In genomic region chr5:59767753-59768159, GRCh38 we compare ENCODE assay signal across 8 cellular contexts.
DNase-seq lines count a peak whose midpoint lies in the region; ATAC-seq, FAIRE-seq and TF ChIP-seq lines count a peak whose summit lies in the region.

No MANE protein-coding gene starts in this region.

- no peak overlapping the region for H2BK12ac ChIP-seq in neuronal stem cell (ENCODE audit: low read length)

- no peak for TF ChIP-seq CTCF in PC-3 (conservative IDR thresholded peaks at IDR 0.05; ENCODE audit: low read depth, low read length)
- no peak for TF ChIP-seq CTCF in esophagus squamous epithelium (IDR thresholded peaks at IDR 0.05)

- no peak for DNase-seq in CD4-positive, CD25-positive, alpha-beta regulatory T cell
- DNase-seq in PC-3 (no peak), esophagus squamous epithelium (lab: John Stamatoyannopoulos, UW) (no peak), neuronal stem cell (ENCODE audit: low spot score) (no peak), DMS153 (lab: John Stamatoyannopoulos, UW) (no peak), RCC 7860 (ENCODE audit: low spot score) (no peak), 8988T (no peak), CD1c-positive myeloid dendritic cell (ENCODE audit: extremely low spot score) (no peak)

- H2AK5ac ChIP-seq in neuronal stem cell (ENCODE audit: low read depth, low read length) = no peak overlapping the region

- 18 to 20% methylated on average over 3 to 4 of the region's 4 CpGs for WGBS in esophagus squamous epithelium, 2 donors
- WGBS in neuronal stem cell (ENCODE audit: extremely low coverage in 2 of 2, insufficient read length in 2 of 2, insufficient replicate concordance in 1 of 2), 2 donors = no CpG with 5 or more reads among the region's 4 CpGs

- H4K20me1 ChIP-seq in PC-3 (ENCODE audit: low read length) = 0 out of 2 replicates have a peak, but pooled peaks cover 3% of the 10 kb centered on the region

- no peak overlapping the region for H2BK5ac ChIP-seq in neuronal stem cell (ENCODE audit: low read length)

- H3K79me2 ChIP-seq in PC-3 (ENCODE audit: low read length) = peaks cover 16% of the 10 kb centered on the region; the same call in 1 of the 2 replicates

- H2BK120ac ChIP-seq in neuronal stem cell (ENCODE audit: low read depth, low read length) = no peak overlapping the region

- H3K4me1 ChIP-seq in CD4-positive, CD25-positive, alpha-beta regulatory T cell (ENCODE audit: control insufficient read depth, insufficient read depth, low read length, poor library complexity, severe bottlenecking) = no peaks in the 10 kb centered on the region
- H3K4me1 ChIP-seq in PC-3 (ENCODE audit: insufficient read depth, low read length) (peaks cover 27% of the 10 kb centered on the region), esophagus squamous epithelium (peaks cover 4 to 78% (median 15%) of the 10 kb centered on the region in 3 donors), neuronal stem cell (ENCODE audit: control insufficient read depth in 2 of 2, insufficient read depth in 1 of 2, low read depth in 1 of 2, low read length in 2 of 2) (peaks cover 4% of the 10 kb centered on the region in 2 donors)

- H3K27me3 Mint-ChIP-seq in CD4-positive, CD25-positive, alpha-beta regulatory T cell = peaks cover 13% of the 10 kb centered on the region

- BruUV-seq in PC-3 (replicated peaks; lab: Mats Ljungman, UMichigan) = no TSS peak

- H3K27me3 ChIP-seq in CD4-positive, CD25-positive, alpha-beta regulatory T cell (ENCODE audit: control insufficient read depth, insufficient read depth, low read length) = peaks cover 7% of the 10 kb centered on the region
- H3K27me3 ChIP-seq in PC-3 (ENCODE audit: low read length) = no peaks in the 10 kb centered on the region
- H3K27me3 ChIP-seq in esophagus squamous epithelium = no peaks in the 10 kb centered on the region
- peaks cover 0 to 64% (median 16%) of the 10 kb centered on the region in 3 experiments for H3K27me3 ChIP-seq in neuronal stem cell (ENCODE audit: control insufficient read depth in 3 of 3, insufficient read depth in 3 of 3, low read depth in 1 of 3, low read length in 3 of 3)

- ATAC-seq in CD4-positive, CD25-positive, alpha-beta regulatory T cell (ENCODE audit: low read depth in 2 of 2) = no peak
- peak; percentile 8 for ATAC-seq in PC-3

- no peak overlapping the region for H4K8ac ChIP-seq in neuronal stem cell (ENCODE audit: low read depth, low read length)

- FAIRE-seq in RCC 7860 (lab: Jason Lieb, UNC) = no peak

- no peak overlapping the region for H3K14ac ChIP-seq in neuronal stem cell (ENCODE audit: low read length)

- no peaks in the 10 kb centered on the region for H3K9me2 ChIP-seq in PC-3 (replicated peaks; ENCODE audit: low read length)

- H3K79me1 ChIP-seq in neuronal stem cell (ENCODE audit: low read depth, low read length) = no peaks in the 10 kb centered on the region

- no peak overlapping the region for H3K18ac ChIP-seq in neuronal stem cell (ENCODE audit: low read length)

- H3K4me2 ChIP-seq in PC-3 (ENCODE audit: low read length) = peak overlapping the region; percentile 83
- peak overlapping the region; percentile 95 for H3K4me2 ChIP-seq in neuronal stem cell (ENCODE audit: insufficient read depth, low read length, poor library complexity, severe bottlenecking)

- H4K91ac ChIP-seq in neuronal stem cell (ENCODE audit: low read depth, low read length, poor library complexity) = no peak overlapping the region

- peak overlapping the region; percentile 80 to 93 (median 88) for H3K4me3 Mint-ChIP-seq in CD4-positive, CD25-positive, alpha-beta regulatory T cell

- H3K4me1 Mint-ChIP-seq in CD4-positive, CD25-positive, alpha-beta regulatory T cell = peaks cover 0 to 34% (median 21%) of the 10 kb centered on the region in 4 donors

- H3K9ac ChIP-seq in PC-3 (ENCODE audit: low read length) (peak overlapping the region; percentile 91), neuronal stem cell (ENCODE audit: low read depth, low read length, poor library complexity) (peak overlapping the region; percentile 13)

- H3K4me3 ChIP-seq in CD4-positive, CD25-positive, alpha-beta regulatory T cell (ENCODE audit: low read depth, low read length) = peak overlapping the region; percentile 72
- peak overlapping the region; percentile 81 for H3K4me3 ChIP-seq in PC-3 (ENCODE audit: low read length)
- peak overlapping the region; percentile 42 to 68 (median 65) for H3K4me3 ChIP-seq in esophagus squamous epithelium
- H3K4me3 ChIP-seq in neuronal stem cell (ENCODE audit: low read length in 2 of 2) = peak overlapping the region; percentile 39 to 46

- peaks cover 0 to 2% (median 0%) of the 10 kb centered on the region in 7 donors for H3K9me3 Mint-ChIP-seq in CD4-positive, CD25-positive, alpha-beta regulatory T cell

- no peaks in the 10 kb centered on the region for H3K36me3 Mint-ChIP-seq in CD4-positive, CD25-positive, alpha-beta regulatory T cell

- CTCF ChIA-PET in PC-3 (lab: Charles Lee) = no interaction called here

- H3K27ac Mint-ChIP-seq in CD4-positive, CD25-positive, alpha-beta regulatory T cell = peak overlapping the region in 2 of 3 donors; percentile 79 to 82

- intact Hi-C loops in PC-3 (cut with micrococcal nuclease) (no loop called here), esophagus squamous epithelium (cut with DNase I) (no loop called here)

- POLR2A ChIA-PET in PC-3 (lab: Charles Lee; ENCODE audit: unreplicated experiment) = interaction anchor here (0.5 to 1.0 kb wide), 2 partner anchors 8 to 731 kb away, joined by 3 read pairs; no protein-coding TSS in a partner anchor

- no peak for TF ChIP-seq POLR2A in esophagus squamous epithelium (IDR thresholded peaks at IDR 0.05)

- H3K4ac ChIP-seq in neuronal stem cell (ENCODE audit: low read length) = no peak overlapping the region

- H3K9me3 ChIP-seq in CD4-positive, CD25-positive, alpha-beta regulatory T cell (ENCODE audit: control insufficient read depth in 2 of 2, low read length in 2 of 2) = no peaks in the 10 kb centered on the region
- H3K9me3 ChIP-seq in PC-3 (ENCODE audit: low read length) (no peaks in the 10 kb centered on the region), esophagus squamous epithelium (no peaks in the 10 kb centered on the region), neuronal stem cell (replicated peaks in 1 of 2; ENCODE audit: control insufficient read depth in 2 of 2, insufficient read depth in 1 of 2, low read depth in 1 of 2, low read length in 2 of 2) (no peaks in the 10 kb centered on the region)

- H2AFZ ChIP-seq in PC-3 (ENCODE audit: low read length) = peak overlapping the region; percentile 75
- peak overlapping the region; percentile 81 for H2AFZ ChIP-seq in neuronal stem cell (ENCODE audit: low read length)

- H3K23ac ChIP-seq in neuronal stem cell (ENCODE audit: low read depth, low read length, poor library complexity) = no peak overlapping the region

- H3K36me3 ChIP-seq in CD4-positive, CD25-positive, alpha-beta regulatory T cell (ENCODE audit: control insufficient read depth, insufficient read depth, low read length) = no peaks in the 10 kb centered on the region
- H3K36me3 ChIP-seq in PC-3 (ENCODE audit: low read depth, low read length) (no peaks in the 10 kb centered on the region), esophagus squamous epithelium (no peaks in the 10 kb centered on the region), neuronal stem cell (replicated peaks in 1 of 2; ENCODE audit: control insufficient read depth in 2 of 2, insufficient read depth in 2 of 2, low read length in 2 of 2) (no peaks in the 10 kb centered on the region)

- no peak overlapping the region for H2BK15ac ChIP-seq in neuronal stem cell (ENCODE audit: low read length)

- H3K27ac ChIP-seq in CD4-positive, CD25-positive, alpha-beta regulatory T cell (ENCODE audit: insufficient read depth, low read length, poor library complexity, severe bottlenecking) = no peak overlapping the region
- H3K27ac ChIP-seq in PC-3 (ENCODE audit: low read length) = peak overlapping the region; percentile 80
- H3K27ac ChIP-seq in esophagus squamous epithelium = peak overlapping the region; percentile 82 to 92 (median 90)
- no peak overlapping the region for H3K27ac ChIP-seq in neuronal stem cell (replicated peaks; ENCODE audit: low read length)

- no peaks in the 10 kb centered on the region for H3F3A ChIP-seq in PC-3 (ENCODE audit: low read length, unreplicated experiment)

Comparison
In these comparisons a context has a peak if more than half of its experiments do, and no peak if none do; other contexts are left out.
1. H3K27ac ChIP-seq: peak in PC-3 (single experiment) and esophagus squamous epithelium (4 of 4); none in CD4-positive, CD25-positive, alpha-beta regulatory T cell (single experiment) and neuronal stem cell (single experiment).
2. Peak in every context shown above with its lines, with median percentiles within 50 percentile points of each other: H3K4me3 ChIP-seq.